In the genomic region with DNA sequence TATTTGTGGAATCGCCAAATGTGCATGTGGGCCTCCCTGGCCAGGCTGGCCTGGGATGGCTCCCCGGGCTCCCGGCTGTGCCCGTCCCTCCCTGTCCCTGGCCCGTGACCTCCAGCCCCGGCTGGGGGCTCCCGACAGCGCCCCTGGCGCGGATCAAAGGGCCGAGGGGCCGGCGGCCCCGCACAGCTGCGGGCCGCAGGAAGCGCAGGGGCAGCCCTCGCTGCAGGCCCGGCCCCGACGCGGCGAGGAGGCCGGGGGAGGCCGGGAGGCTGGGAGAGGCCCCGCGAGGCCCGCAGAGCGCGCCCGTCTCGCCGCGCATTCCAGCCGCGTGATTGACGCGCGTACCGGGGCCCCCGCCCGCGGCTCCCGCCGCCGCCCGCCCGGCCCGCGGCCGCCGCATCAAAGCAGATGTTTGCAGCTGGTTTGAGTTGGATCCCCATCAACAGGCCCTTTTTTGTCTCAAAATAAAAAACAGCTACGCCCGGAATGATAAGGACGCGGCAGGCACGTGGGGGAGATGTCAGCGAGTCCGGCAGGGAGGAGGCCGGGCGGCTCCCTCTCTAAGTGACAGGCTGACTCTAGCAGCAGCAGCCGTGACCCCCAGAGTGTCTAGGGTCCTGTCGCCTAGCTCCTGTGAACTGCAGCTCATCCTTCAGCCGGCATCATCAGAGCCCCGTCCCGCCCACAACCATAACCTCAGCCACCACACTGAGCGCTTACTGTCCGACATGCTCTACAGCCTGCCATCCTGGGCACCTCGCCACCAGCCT, we compare ENCODE assay signal across 16 cellular contexts.
A peak's percentile ranks its signal among the peaks of the same experiment; 100 is the strongest.
DNase-seq lines count a peak whose midpoint lies in the region; ATAC-seq and TF ChIP-seq lines count a peak whose summit lies in the region.
"Had no signal": no experiment of that assay in that cellular context is flagged by ENCODE, and none has a peak within 500 bp of the region (broad histone marks: within the 10 kb centered on the region; RNA-seq: fewer than 3 reads in every experiment).

No MANE protein-coding gene starts in this region.

- ATAC-seq in naive thymus-derived CD4-positive, alpha-beta T cell: no peak
- no peak for ATAC-seq in PC-3
- no peak for ATAC-seq in HG03108 (IDR thresholded peaks at IDR 0.05; ENCODE audit: unreplicated experiment)
- no peak for ATAC-seq in HG03159 (IDR thresholded peaks at IDR 0.05; ENCODE audit: unreplicated experiment)
- ATAC-seq: HCT116 had no signal

- H3K79me2 ChIP-seq in PC-3 (ENCODE audit: low read length): no peaks in the 10 kb centered on the region

- intact Hi-C loops in naive thymus-derived CD4-positive, alpha-beta T cell (cut with micrococcal nuclease): no loop called here
- intact Hi-C loops in PC-3 (cut with micrococcal nuclease): no loop called here

- H3K27ac ChIP-seq in HUES64 (ENCODE audit: low read depth, low read length) (no peak overlapping the region), PC-3 (ENCODE audit: low read length) (no peak overlapping the region)
- no peak overlapping the region for H3K27ac ChIP-seq in naive thymus-derived CD4-positive, alpha-beta T cell (ENCODE audit: low read depth, low read length)
- H3K27ac ChIP-seq: cardiac muscle cell, epithelial cell of prostate had no signal

- H3K9me2 ChIP-seq in PC-3 (replicated peaks; ENCODE audit: low read length): no peaks in the 10 kb centered on the region

- H3K4me2 ChIP-seq in PC-3 (ENCODE audit: low read length): no peak overlapping the region

- H3K27me3 Mint-ChIP-seq in naive thymus-derived CD4-positive, alpha-beta T cell: peaks cover 75 to 86% (median 77%) of the 10 kb centered on the region in 5 donors

- DNase-seq in AG20443 (ENCODE audit: low spot score) (peak; percentile 53), erythroblast (lab: John Stamatoyannopoulos, UW) (peak; percentile 21 to 29), PC-3 (no peak), NCI-H1694 treated with DMSO at 0.1 percent for 48 hours (lab: John Stamatoyannopoulos, UW) (no peak)
- no peak for DNase-seq in naive thymus-derived CD4-positive, alpha-beta T cell
- DNase-seq: activated CD4-positive, alpha-beta memory T cell treated with anti-CD3 and anti-CD28 coated beads, Interleukin-2, amount 10 ng/mL, durations not matched to agents 7 days and 5 days; activated gamma-delta T cell treated with Interleukin-2 at 50 U/mL for 16 hours; AML-193; SIG-M5 had no signal

- H3F3A ChIP-seq in PC-3 (ENCODE audit: low read length, unreplicated experiment): no peaks in the 10 kb centered on the region

- CTCF ChIA-PET in naive thymus-derived CD4-positive, alpha-beta T cell (lab: Charles Lee): no interaction called here
- CTCF ChIA-PET in PC-3 (lab: Charles Lee): no interaction called here

- peak overlapping the region in 1 of 9 donors; percentile 62 for H3K27ac Mint-ChIP-seq in naive thymus-derived CD4-positive, alpha-beta T cell
- H3K27ac Mint-ChIP-seq: activated CD4-positive, alpha-beta memory T cell treated with anti-CD3 and anti-CD28 coated beads, Interleukin-2, amount 10 ng/mL, durations not matched to agents 7 days and 5 days; memory B cell had no signal

- H3K9ac ChIP-seq in HUES64 (ENCODE audit: low read depth, low read length) (no peak overlapping the region), PC-3 (ENCODE audit: low read length) (no peak overlapping the region)

- H3K9me3 ChIP-seq in HUES64 (ENCODE audit: insufficient read depth, low read depth, low read length) (no peaks in the 10 kb centered on the region), PC-3 (ENCODE audit: low read length) (no peaks in the 10 kb centered on the region)
- no peaks in the 10 kb centered on the region for H3K9me3 ChIP-seq in naive thymus-derived CD4-positive, alpha-beta T cell (ENCODE audit: control insufficient read depth in 2 of 3, low read length in 3 of 3)

- peaks cover 0 to 5% (median 4%) of the 10 kb centered on the region in 7 donors for H3K4me1 Mint-ChIP-seq in naive thymus-derived CD4-positive, alpha-beta T cell
- H3K4me1 Mint-ChIP-seq: memory B cell had no signal

- no peak for TF ChIP-seq POLR2A in erythroblast (IDR thresholded peaks at IDR 0.05; ENCODE audit: low read length)

- H3K9me3 Mint-ChIP-seq in naive thymus-derived CD4-positive, alpha-beta T cell: peaks cover 0 to 11% (median 0%) of the 10 kb centered on the region in 11 donors
- H3K9me3 Mint-ChIP-seq: activated CD4-positive, alpha-beta memory T cell treated with anti-CD3 and anti-CD28 coated beads, Interleukin-2, amount 10 ng/mL, durations not matched to agents 7 days and 5 days; memory B cell had no signal

- POLR2A ChIA-PET in naive thymus-derived CD4-positive, alpha-beta T cell (lab: Charles Lee): no interaction called here
- POLR2A ChIA-PET in PC-3 (lab: Charles Lee; ENCODE audit: unreplicated experiment): no interaction called here

- H2AFZ ChIP-seq in PC-3 (ENCODE audit: low read length): no peak overlapping the region

- peak overlapping the region; percentile 12 for H3K4me3 ChIP-seq in HUES64 (ENCODE audit: low read length)
- no peak overlapping the region for H3K4me3 ChIP-seq in naive thymus-derived CD4-positive, alpha-beta T cell (ENCODE audit: low read length)
- H3K4me3 ChIP-seq in PC-3 (ENCODE audit: low read length): no peak overlapping the region
- H3K4me3 ChIP-seq: cardiac muscle cell had no signal

- no peaks in the 10 kb centered on the region for H4K20me1 ChIP-seq in PC-3 (ENCODE audit: low read length)

- WGBS in HUES64: 5% methylated on average over 69 of the region's 69 CpGs

- BruUV-seq in PC-3 (replicated peaks; lab: Mats Ljungman, UMichigan): no TSS peak

- H3K4me3 Mint-ChIP-seq in naive thymus-derived CD4-positive, alpha-beta T cell: peak overlapping the region in 6 of 10 donors; percentile 32 to 70 (median 46)
- H3K4me3 Mint-ChIP-seq: activated CD4-positive, alpha-beta memory T cell treated with anti-CD3 and anti-CD28 coated beads, Interleukin-2, amount 10 ng/mL, durations not matched to agents 7 days and 5 days; memory B cell had no signal

- H3K4me1 ChIP-seq in HUES64 (ENCODE audit: insufficient read depth, low read length) (peaks cover 9% of the 10 kb centered on the region), PC-3 (ENCODE audit: insufficient read depth, low read length) (no peaks in the 10 kb centered on the region; the same call in 1 of the 2 replicates)
- no peaks in the 10 kb centered on the region for H3K4me1 ChIP-seq in naive thymus-derived CD4-positive, alpha-beta T cell (ENCODE audit: control insufficient read depth in 2 of 2, insufficient read depth in 2 of 2, low read length in 2 of 2)

- no peak for TF ChIP-seq CTCF in PC-3 (conservative IDR thresholded peaks at IDR 0.05; ENCODE audit: low read depth, low read length)

- H3K36me3 Mint-ChIP-seq in naive thymus-derived CD4-positive, alpha-beta T cell: peaks cover 0 to 4% (median 0%) of the 10 kb centered on the region in 5 donors

- H3K27me3 ChIP-seq in HUES64 (ENCODE audit: insufficient read depth, low read length) (peaks cover 94% of the 10 kb centered on the region), PC-3 (ENCODE audit: low read length) (peaks cover 10% of the 10 kb centered on the region)
- peaks cover 3% of the 10 kb centered on the region in 2 donors for H3K27me3 ChIP-seq in naive thymus-derived CD4-positive, alpha-beta T cell (ENCODE audit: control insufficient read depth in 2 of 2, insufficient read depth in 2 of 2, low read length in 2 of 2)

- no peaks in the 10 kb centered on the region for H3K36me3 ChIP-seq in HUES64 (ENCODE audit: insufficient read depth, low read length)
- no peaks in the 10 kb centered on the region for H3K36me3 ChIP-seq in naive thymus-derived CD4-positive, alpha-beta T cell (ENCODE audit: control insufficient read depth in 2 of 3, insufficient read depth in 3 of 3, low read length in 3 of 3)
- no peaks in the 10 kb centered on the region for H3K36me3 ChIP-seq in PC-3 (ENCODE audit: low read depth, low read length)
- H3K36me3 ChIP-seq: cardiac muscle cell had no signal

Comparison
In these comparisons a context has a peak if more than half of its experiments do, and no peak if none do; other contexts are left out.
1. DNase-seq: peak in AG20443 (single experiment) and erythroblast (2 of 2); none in naive thymus-derived CD4-positive, alpha-beta T cell (0 of 9), PC-3 (single experiment) and NCI-H1694 treated with DMSO at 0.1 percent for 48 hours (single experiment).